In genomic region chr4:157075811-157076577, GRCh38 we compare ENCODE assay signal across 9 cellular contexts. TPM values are rescaled to one million over a fixed set of nuclear protein-coding genes. Genes with fewer than 3 reads are reported as not detected.
DNase-seq lines count a peak whose midpoint lies in the region; FAIRE-seq and TF ChIP-seq lines count a peak whose summit lies in the region.
"Had no signal": no experiment of that assay in that cellular context is flagged by ENCODE, and none has a peak within 500 bp of the region (broad histone marks: within the 10 kb centered on the region; RNA-seq: fewer than 3 reads in every experiment).

Gene GLRB, plus strand, starts transcription at chr4:157076150. Its CDS starts 1,875 bp downstream, at chr4:157078025.

- H3K9ac ChIP-seq in colonic mucosa (ENCODE audit: low read depth in 2 of 2, low read length in 2 of 2), result no peak within 1 kb of the TSS

- peak in 10 of 14 donors; percentile 11 to 65 (median 32) for DNase-seq in C1 segment of cervical spinal cord (lab: John Stamatoyannopoulos, UW)
- peak; percentile 34 for DNase-seq in M059J (ENCODE audit: low read depth)
- no peak for DNase-seq in colonic mucosa
- DNase-seq in left kidney (ENCODE audit: low read depth, low spot score), result peak; percentile 78
- DNase-seq in activated CD8-positive, alpha-beta memory T cell treated with anti-CD3 and anti-CD28 coated beads, Interleukin-2, amount 50 U/mL, for 48 hours, result no peak
- DNase-seq in stimulated activated CD4-positive, alpha-beta T cell treated with anti-CD3 and anti-CD28 coated beads, Interleukin-12 subunit alpha, Interleukin-12 subunit beta, amount 100 ng/mL, for 4 hours, result no peak
- DNase-seq in GM12891 (ENCODE audit: insufficient read length, low spot score), result no peak

- no peak for TF ChIP-seq CTCF in colonic mucosa (IDR thresholded peaks at IDR 0.05)

- H3K27ac ChIP-seq in colonic mucosa, result no peak within 1 kb of the TSS
- peak within 1 kb of the TSS; percentile 22 for H3K27ac ChIP-seq in temporal lobe (ENCODE audit: low read depth, low read length)

- intact Hi-C loops in colonic mucosa (cut with DNase I), result no loop called here

- no peak for FAIRE-seq in GM12891 (lab: Jason Lieb, UNC)
- FAIRE-seq: GM18507 had no signal

- no peaks in the 10 kb centered on the region for H3K4me1 ChIP-seq in colonic mucosa

- no peaks in the 10 kb centered on the region for H3K36me3 ChIP-seq in colonic mucosa

- H3K27me3 ChIP-seq in colonic mucosa, result peaks cover 5% of the 10 kb centered on the region

- peak within 1 kb of the TSS; percentile 38 for H3K4me3 ChIP-seq in colonic mucosa

- no peak for TF ChIP-seq POLR2A in GM12891 (IDR thresholded peaks at IDR 0.05; ENCODE audit: low read depth, low read length)

- H3K9me3 ChIP-seq in colonic mucosa, result no peaks in the 10 kb centered on the region

TF ChIP-seq in GM12891, 5 proteins besides CTCF, POLR2A, EP300 and RAD21:
- TF ChIP-seq POLR2AphosphoS5 (IDR thresholded peaks at IDR 0.05; ENCODE audit: low read depth, low read length), result no peak
- TF ChIP-seq POU2F2 (IDR thresholded peaks at IDR 0.05; ENCODE audit: low read depth, low read length), result no peak
- no peak for TF ChIP-seq TAF1 (IDR thresholded peaks at IDR 0.05; ENCODE audit: low read depth, low read length)
- TF ChIP-seq PAX5 (IDR thresholded peaks at IDR 0.05; ENCODE audit: insufficient read depth, low read length, severe bottlenecking), result no peak
- TF ChIP-seq SPI1 (IDR thresholded peaks at IDR 0.05; ENCODE audit: low read depth, low read length), result no peak

RNA-seq across cellular contexts. Expression of gene GLRB, which starts in this region (rescaled TPM):
- 21.0 and 28.7 TPM in 2 replicates for total RNA-seq in M059J (2014; rRNA removed; shearing (Covaris generic))
- total RNA-seq in colonic mucosa, result under 1 TPM; 0.37 to 0.42 TPM
- 25.6 TPM for total RNA-seq in temporal lobe
- not detected for polyA plus RNA-seq in GM12891 (2012; ENCODE audit: low read depth, missing spikeins)

Comparison
In these comparisons a context has a peak if more than half of its experiments do, and no peak if none do; other contexts are left out.
1. RNA of gene GLRB (total RNA-seq): 25.6 TPM in temporal lobe (single experiment) and 21.0 to 28.7 TPM in M059J; 0.37 to 0.42 TPM in colonic mucosa; every median in the first group is over 10 times any median in the second.
2. DNase-seq: peak in C1 segment of cervical spinal cord (10 of 14), M059J (single experiment) and left kidney (single experiment); none in colonic mucosa (single experiment), activated CD8-positive, alpha-beta memory T cell treated with anti-CD3 and anti-CD28 coated beads, Interleukin-2, amount 50 U/mL, for 48 hours (single experiment), stimulated activated CD4-positive, alpha-beta T cell treated with anti-CD3 and anti-CD28 coated beads, Interleukin-12 subunit alpha, Interleukin-12 subunit beta, amount 100 ng/mL, for 4 hours (single experiment) and GM12891 (single experiment).